Comparison of ENCODE assay signal across 10 cellular contexts in the genomic region with DNA sequence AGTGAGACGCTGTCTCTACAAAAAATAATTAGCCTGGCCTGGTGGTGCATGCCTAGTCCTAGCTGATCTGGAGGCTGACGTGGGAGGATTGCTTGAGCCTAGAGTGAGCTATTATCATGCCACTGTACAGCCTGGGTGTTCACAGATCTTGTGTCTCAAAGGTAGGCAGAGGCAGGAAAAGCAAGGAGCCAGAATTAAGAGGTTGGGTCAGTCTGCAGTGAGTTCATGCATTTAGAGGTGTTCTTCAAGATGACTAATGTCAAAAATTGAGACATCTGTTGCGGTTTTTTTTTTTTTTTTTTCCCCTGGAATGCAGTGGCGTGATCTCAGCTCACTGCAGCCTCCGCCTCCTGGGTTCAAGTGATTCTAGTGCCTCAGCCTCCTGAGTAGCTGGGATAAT. TPM values are rescaled to one million over a fixed set of nuclear protein-coding genes. Genes with fewer than 3 reads are reported as not detected.
A peak's percentile ranks its signal among the peaks of the same experiment; 100 is the strongest.
DNase-seq lines count a peak whose midpoint lies in the region; ATAC-seq and TF ChIP-seq lines count a peak whose summit lies in the region.
"Had no signal": no experiment of that assay in that cellular context is flagged by ENCODE, and none has a peak within 500 bp of the region (broad histone marks: within the 10 kb centered on the region; RNA-seq: fewer than 3 reads in every experiment).

No MANE protein-coding gene starts in this region.

- no peaks in the 10 kb centered on the region for H3K9me3 Mint-ChIP-seq in CD8-positive, alpha-beta memory T cell
- no peaks in the 10 kb centered on the region for H3K9me3 Mint-ChIP-seq in activated T-helper 1 cell treated with anti-CD3 and anti-CD28 coated beads, Interleukin-12 subunit alpha, Interleukin-12 subunit beta, Interleukin-2, Interleukin-4 antibody, amounts not matched to agents 30 ng/mL and 10 ng/mL and 1 ng/mL, durations not matched to agents 14 hours and 24 hours and 36 hours

- H3K4me2 ChIP-seq in GM23248 (ENCODE audit: unreplicated experiment) (peak overlapping the region; percentile 0), mesendoderm (ENCODE audit: low read length) (no peak overlapping the region)

- peaks cover 77% of the 10 kb centered on the region for H3F3A ChIP-seq in GM23248 (ENCODE audit: insufficient read depth)

- POLR2A ChIA-PET in CD8-positive, alpha-beta memory T cell (lab: Charles Lee), result interaction anchor here (0.8 kb wide), 1 partner anchor 220 kb away, joined by 3 read pairs; the partner anchor contains the start of gene TMED4

- TF ChIP-seq POLR2A in testis (IDR thresholded peaks at IDR 0.05), result no peak

- H3K9ac ChIP-seq in GM23248 (no peak overlapping the region), mesendoderm (ENCODE audit: low read length) (no peak overlapping the region)

- no peak overlapping the region for H3K27ac ChIP-seq in CD8-positive, alpha-beta memory T cell (ENCODE audit: low read depth, low read length)
- H3K27ac ChIP-seq in GM23248 (peak overlapping the region; percentile 53), mesendoderm (ENCODE audit: low read depth, low read length) (no peak overlapping the region), testis (no peak overlapping the region)
- H3K27ac ChIP-seq: left lung, psoas muscle had no signal

- H3K27me3 Mint-ChIP-seq in CD8-positive, alpha-beta memory T cell, result no peaks in the 10 kb centered on the region
- H3K27me3 Mint-ChIP-seq in activated T-helper 1 cell treated with anti-CD3 and anti-CD28 coated beads, Interleukin-12 subunit alpha, Interleukin-12 subunit beta, Interleukin-2, Interleukin-4 antibody, amounts not matched to agents 30 ng/mL and 10 ng/mL and 1 ng/mL, durations not matched to agents 14 hours and 24 hours and 36 hours (ENCODE audit: insufficient read depth), result no peaks in the 10 kb centered on the region

- no peaks in the 10 kb centered on the region for H3K9me2 ChIP-seq in GM23248 (ENCODE audit: insufficient read depth)

- peak overlapping the region; percentile 53 for H3K56ac ChIP-seq in mesendoderm (ENCODE audit: low read length)

- in situ Hi-C loops in GM23248 (cut with MboI), result no loop called here

- no peak overlapping the region for H2BK120ac ChIP-seq in mesendoderm (ENCODE audit: low read depth, low read length)

- ATAC-seq in GM19395 (IDR thresholded peaks at IDR 0.05; ENCODE audit: unreplicated experiment), result no peak
- ATAC-seq: left lung, psoas muscle had no signal

- no peak overlapping the region for H2AFZ ChIP-seq in GM23248

- H2BK15ac ChIP-seq in mesendoderm (replicated peaks; ENCODE audit: low read depth), result no peak overlapping the region

- peaks cover 34 to 46% (median 37%) of the 10 kb centered on the region in 3 donors for H3K4me1 Mint-ChIP-seq in CD8-positive, alpha-beta memory T cell
- H3K4me1 Mint-ChIP-seq in activated T-helper 1 cell treated with anti-CD3 and anti-CD28 coated beads, Interleukin-12 subunit alpha, Interleukin-12 subunit beta, Interleukin-2, Interleukin-4 antibody, amounts not matched to agents 30 ng/mL and 10 ng/mL and 1 ng/mL, durations not matched to agents 14 hours and 24 hours and 36 hours (ENCODE audit: low read depth), result peaks cover 34% of the 10 kb centered on the region

- no peak overlapping the region for H2BK5ac ChIP-seq in mesendoderm (ENCODE audit: low read length)

- no peaks in the 10 kb centered on the region for H3K27me3 ChIP-seq in CD8-positive, alpha-beta memory T cell (ENCODE audit: insufficient read depth, low read length, poor library complexity, severe bottlenecking)
- H3K27me3 ChIP-seq in GM23248 (replicated peaks; ENCODE audit: insufficient read depth) (no peaks in the 10 kb centered on the region), mesendoderm (ENCODE audit: insufficient read depth, low read length, poor library complexity) (no peaks in the 10 kb centered on the region), testis (no peaks in the 10 kb centered on the region)
- H3K27me3 ChIP-seq: left lung had no signal

- H3K36me3 ChIP-seq in CD8-positive, alpha-beta memory T cell (ENCODE audit: insufficient read depth, low read length), result peaks cover 41% of the 10 kb centered on the region
- H3K36me3 ChIP-seq in GM23248 (ENCODE audit: low read depth), result peaks cover 50% of the 10 kb centered on the region
- peaks cover 25% of the 10 kb centered on the region for H3K36me3 ChIP-seq in mesendoderm (ENCODE audit: control insufficient read depth, insufficient read depth, low read length)
- no peaks in the 10 kb centered on the region for H3K36me3 ChIP-seq in testis (ENCODE audit: low read depth, missing control alignments)

- CTCF ChIA-PET in CD8-positive, alpha-beta memory T cell (lab: Charles Lee), result interaction anchor here (1.3 kb wide), 1 partner anchor 210 kb away, joined by 3 read pairs; no protein-coding TSS in a partner anchor

- H2AK5ac ChIP-seq in mesendoderm (ENCODE audit: low read length), result no peak overlapping the region

- peaks cover 6% of the 10 kb centered on the region for H3K79me1 ChIP-seq in mesendoderm (ENCODE audit: low read length)

- no peak for TF ChIP-seq CTCF in testis (IDR thresholded peaks at IDR 0.05)

- WGBS in GM23248 (ENCODE audit: low coverage in 1 of 2, low lambda C conversion rate in 2 of 2, missing lambda C conversion rate in 2 of 2), 2 experiments, result 63 to 64% methylated on average over 5 of the region's 5 CpGs
- no CpG with 5 or more reads among the region's 5 CpGs for WGBS in mesendoderm (ENCODE audit: extremely low coverage, insufficient coverage, low lambda C conversion rate)
- 82 to 91% methylated on average over 5 of the region's 5 CpGs for WGBS in testis, 2 donors

- H3K18ac ChIP-seq in mesendoderm (ENCODE audit: low read length), result no peak overlapping the region

- no peak overlapping the region for H3K4me3 ChIP-seq in CD8-positive, alpha-beta memory T cell (ENCODE audit: low read length)
- H3K4me3 ChIP-seq in GM23248 (no peak overlapping the region), mesendoderm (ENCODE audit: low read length) (no peak overlapping the region), testis (no peak overlapping the region)
- H3K4me3 ChIP-seq: left lung, psoas muscle had no signal

- H3K9me3 ChIP-seq in CD8-positive, alpha-beta memory T cell (ENCODE audit: low read length), result no peaks in the 10 kb centered on the region
- H3K9me3 ChIP-seq in GM23248 (ENCODE audit: low read depth) (no peaks in the 10 kb centered on the region), testis (no peaks in the 10 kb centered on the region)
- H3K9me3 ChIP-seq: left lung, psoas muscle had no signal

- H3K4me3 Mint-ChIP-seq in CD8-positive, alpha-beta memory T cell, result peak overlapping the region in 1 of 7 donors; percentile 51
- H3K4me3 Mint-ChIP-seq in activated T-helper 1 cell treated with anti-CD3 and anti-CD28 coated beads, Interleukin-12 subunit alpha, Interleukin-12 subunit beta, Interleukin-2, Interleukin-4 antibody, amounts not matched to agents 30 ng/mL and 10 ng/mL and 1 ng/mL, durations not matched to agents 14 hours and 24 hours and 36 hours, result peak overlapping the region; percentile 30

- intact Hi-C loops in activated T-helper 1 cell treated with anti-CD3 and anti-CD28 coated beads, Interleukin-12 subunit alpha, Interleukin-12 subunit beta, Interleukin-2, Interleukin-4 antibody, amounts not matched to agents 30 ng/mL and 10 ng/mL and 1 ng/mL, durations not matched to agents 14 hours and 24 hours and 36 hours (cut with micrococcal nuclease), result no loop called here
- intact Hi-C loops in testis (cut with DNase I; ENCODE audit: low total_unique reads), result no loop called here

- H3K36me3 Mint-ChIP-seq in CD8-positive, alpha-beta memory T cell, result peaks cover 10 to 71% (median 23%) of the 10 kb centered on the region in 3 donors
- peaks cover 57% of the 10 kb centered on the region for H3K36me3 Mint-ChIP-seq in activated T-helper 1 cell treated with anti-CD3 and anti-CD28 coated beads, Interleukin-12 subunit alpha, Interleukin-12 subunit beta, Interleukin-2, Interleukin-4 antibody, amounts not matched to agents 30 ng/mL and 10 ng/mL and 1 ng/mL, durations not matched to agents 14 hours and 24 hours and 36 hours (ENCODE audit: low read depth)

- H3K23ac ChIP-seq in mesendoderm (ENCODE audit: low read length), result no peak overlapping the region

- H3K4me1 ChIP-seq in CD8-positive, alpha-beta memory T cell (ENCODE audit: insufficient read depth, low read length), result peaks cover 19% of the 10 kb centered on the region
- H3K4me1 ChIP-seq in GM23248 (ENCODE audit: insufficient read depth), result peaks cover 17% of the 10 kb centered on the region
- peaks cover 3% of the 10 kb centered on the region for H3K4me1 ChIP-seq in mesendoderm (ENCODE audit: control insufficient read depth, low read depth, low read length)
- H3K4me1 ChIP-seq in testis, result peaks cover 12% of the 10 kb centered on the region

- H3K79me2 ChIP-seq in GM23248 (ENCODE audit: insufficient read depth) (peaks cover 41% of the 10 kb centered on the region), mesendoderm (ENCODE audit: control insufficient read depth, insufficient read depth, low read length) (peaks cover 29% of the 10 kb centered on the region)

- H4K5ac ChIP-seq in mesendoderm (ENCODE audit: low read length), result no peak overlapping the region

- no peak overlapping the region for H4K8ac ChIP-seq in mesendoderm (ENCODE audit: low read depth, low read length)

- no peak for DNase-seq in CD8-positive, alpha-beta memory T cell
- DNase-seq in GM23248, result peak; percentile 69
- DNase-seq in activated T-helper 1 cell treated with anti-CD3 and anti-CD28 coated beads, Interleukin-12 subunit alpha, Interleukin-12 subunit beta, Interleukin-2, Interleukin-4 antibody, amounts not matched to agents 30 ng/mL and 10 ng/mL and 1 ng/mL, durations not matched to agents 14 hours and 24 hours and 36 hours (ENCODE audit: low spot score), result no peak
- DNase-seq in mesendoderm, result no peak
- no peak for DNase-seq in DMS79 treated with DMSO at 0.1 percent for 48 hours (lab: John Stamatoyannopoulos, UW)
- no peak for DNase-seq in testis
- DNase-seq: DMS79, left lung, psoas muscle had no signal

- H3K27ac Mint-ChIP-seq in CD8-positive, alpha-beta memory T cell, result peak overlapping the region in 6 of 8 donors; percentile 3 to 94 (median 42)
- no peak overlapping the region for H3K27ac Mint-ChIP-seq in activated T-helper 1 cell treated with anti-CD3 and anti-CD28 coated beads, Interleukin-12 subunit alpha, Interleukin-12 subunit beta, Interleukin-2, Interleukin-4 antibody, amounts not matched to agents 30 ng/mL and 10 ng/mL and 1 ng/mL, durations not matched to agents 14 hours and 24 hours and 36 hours

- peaks cover 20% of the 10 kb centered on the region; the same call in 1 of the 2 replicates for H4K20me1 ChIP-seq in GM23248 (ENCODE audit: insufficient read depth)

- H3K4ac ChIP-seq in mesendoderm (ENCODE audit: low read depth, low read length), result no peak overlapping the region

RNA-seq across cellular contexts. Expression of gene PPIA, which starts 5.4 kb away (rescaled TPM):
- 1,000 to 10,000 TPM; 3,369 to 3,448 TPM for total RNA-seq in CD8-positive, alpha-beta memory T cell
- polyA plus RNA-seq in CD8-positive, alpha-beta memory T cell, result 3,693 TPM
- total RNA-seq in GM23248 (2014; rRNA removed; shearing (Covaris generic)), result 2,655 and 2,752 TPM in 2 replicates
- polyA plus RNA-seq in GM23248 (2016; fragmentation: Nextera tagmentation; extraction: Ambion mirVana), result 3,114 and 3,141 TPM in 2 replicates
- 2,141 and 2,153 TPM in 2 replicates for total RNA-seq in activated T-helper 1 cell treated with anti-CD3 and anti-CD28 coated beads, Interleukin-12 subunit alpha, Interleukin-12 subunit beta, Interleukin-2, Interleukin-4 antibody, amounts not matched to agents 30 ng/mL and 10 ng/mL and 1 ng/mL, durations not matched to agents 14 hours and 24 hours and 36 hours
- polyA plus RNA-seq in mesendoderm (2013, experiment 1 of 2), result 3,157 TPM
- polyA plus RNA-seq in mesendoderm (2013, experiment 2 of 2), result 3,156 TPM
- 100 to 1,000 TPM; 616 to 873 TPM for total RNA-seq in testis
- polyA plus RNA-seq in testis (ENCODE audit: insufficient read depth, low read depth, low replicate concordance), result 918 TPM

RNA-seq across cellular contexts. Expression of gene H2AZ2, which starts 46.0 kb away (rescaled TPM):
- total RNA-seq in CD8-positive, alpha-beta memory T cell, result 100 to 1,000 TPM; 243 to 244 TPM
- 273 TPM for polyA plus RNA-seq in CD8-positive, alpha-beta memory T cell
- total RNA-seq in GM23248 (2014; rRNA removed; shearing (Covaris generic)), result 138 and 179 TPM in 2 replicates
- polyA plus RNA-seq in GM23248 (2016; fragmentation: Nextera tagmentation; extraction: Ambion mirVana) (165 and 166 TPM in 2 replicates), testis (ENCODE audit: insufficient read depth, low read depth, low replicate concordance) (154 TPM)
- total RNA-seq in activated T-helper 1 cell treated with anti-CD3 and anti-CD28 coated beads, Interleukin-12 subunit alpha, Interleukin-12 subunit beta, Interleukin-2, Interleukin-4 antibody, amounts not matched to agents 30 ng/mL and 10 ng/mL and 1 ng/mL, durations not matched to agents 14 hours and 24 hours and 36 hours, result 187 and 190 TPM in 2 replicates
- polyA plus RNA-seq in mesendoderm (2013, experiment 1 of 2), result 202 TPM
- polyA plus RNA-seq in mesendoderm (2013, experiment 2 of 2), result 200 TPM
- 100 to 1,000 TPM in 1 of 2 donors, 10 to 100 TPM in 1; 77.2 to 103 TPM for total RNA-seq in testis

RNA-seq across cellular contexts. Expression of gene ZMIZ2, which starts 53.2 kb away (rescaled TPM):
- 100 to 1,000 TPM; 119 to 122 TPM for total RNA-seq in CD8-positive, alpha-beta memory T cell
- 9.8 TPM for polyA plus RNA-seq in CD8-positive, alpha-beta memory T cell
- total RNA-seq in GM23248 (2014; rRNA removed; shearing (Covaris generic)), result 9.7 and 12.4 TPM in 2 replicates
- polyA plus RNA-seq in GM23248 (2016; fragmentation: Nextera tagmentation; extraction: Ambion mirVana) (6.1 and 7.8 TPM in 2 replicates), testis (ENCODE audit: insufficient read depth, low read depth, low replicate concordance) (86.6 TPM)
- 123 and 129 TPM in 2 replicates for total RNA-seq in activated T-helper 1 cell treated with anti-CD3 and anti-CD28 coated beads, Interleukin-12 subunit alpha, Interleukin-12 subunit beta, Interleukin-2, Interleukin-4 antibody, amounts not matched to agents 30 ng/mL and 10 ng/mL and 1 ng/mL, durations not matched to agents 14 hours and 24 hours and 36 hours
- 33.4 TPM for polyA plus RNA-seq in mesendoderm (2013, experiment 1 of 2)
- polyA plus RNA-seq in mesendoderm (2013, experiment 2 of 2), result 34.8 TPM
- total RNA-seq in testis, result 10 to 100 TPM; 47.9 to 85.9 TPM
